In the genomic region with DNA sequence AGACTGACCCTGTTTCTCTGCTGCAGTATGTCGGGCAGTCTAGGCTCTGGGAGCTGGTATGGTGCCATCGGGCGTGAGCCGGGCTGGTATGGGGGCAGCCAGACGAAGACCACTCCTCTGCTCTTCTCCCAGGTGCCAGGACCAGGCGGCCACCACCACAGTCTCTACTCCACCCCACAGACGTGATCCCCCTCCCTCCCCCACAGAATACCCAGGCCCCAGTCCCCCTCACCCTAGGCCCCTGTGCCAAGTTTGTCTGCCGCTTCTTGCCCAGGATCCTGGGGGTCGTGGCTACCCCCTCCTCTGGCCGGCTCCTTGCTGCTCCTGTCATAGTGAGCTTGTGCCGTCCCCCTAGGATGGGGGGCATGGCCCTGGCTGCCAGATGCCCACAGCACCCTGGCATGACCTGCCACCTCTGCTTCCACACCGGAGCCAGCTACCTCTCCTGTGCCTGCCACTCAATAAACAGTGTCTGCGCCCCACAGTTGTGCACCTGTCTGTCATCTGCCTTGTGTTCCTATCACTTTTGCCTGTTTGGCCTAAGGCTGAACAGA, we compare ENCODE assay signal across 31 cellular contexts. TPM values are rescaled to one million over a fixed set of nuclear protein-coding genes. Genes with fewer than 3 reads are reported as not detected.
"Had no signal": no experiment of that assay in that cellular context is flagged by ENCODE, and none has a peak within 500 bp of the region (broad histone marks: within the 10 kb centered on the region; RNA-seq: fewer than 3 reads in every experiment).

No MANE protein-coding gene starts in this region.

- H3K4me3 Mint-ChIP-seq: activated CD8-positive, alpha-beta T cell treated with anti-CD3 and anti-CD28 coated beads, Interleukin-2, amount 10 ng/mL, durations not matched to agents 7 days and 5 days; activated naive CD8-positive, alpha-beta T cell; activated T-helper 1 cell treated with anti-CD3 and anti-CD28 coated beads, Interleukin-12 subunit alpha, Interleukin-12 subunit beta, Interleukin-2, Interleukin-4 antibody, amounts not matched to agents 30 ng/mL and 10 ng/mL and 1 ng/mL, durations not matched to agents 14 hours and 24 hours and 36 hours; WTC11 had no signal

- H3K27ac ChIP-seq: brain microvascular endothelial cell, cardiac muscle cell, KMS-11, Peyer's patch had no signal

- H3K9ac ChIP-seq: KMS-11 had no signal

- H3K4me2 ChIP-seq: KMS-11 had no signal

- H3K36me3 ChIP-seq: brain microvascular endothelial cell, cardiac muscle cell, Peyer's patch had no signal

- DNase-seq: activated CD4-positive, alpha-beta T cell treated with anti-CD3 and anti-CD28 coated beads for 48 hours; activated CD4-positive, alpha-beta T cell treated with anti-CD3 and anti-CD28 coated beads, Interleukin-2, amount 50 U/mL, for 4 hours; activated CD4-positive, CD25-positive, alpha-beta regulatory T cell treated with anti-CD3 and anti-CD28 coated beads, Interleukin-2, amount 50 U/mL, for 72 hours; activated CD8-positive, alpha-beta memory T cell treated with anti-CD3 and anti-CD28 coated beads, Interleukin-2, amount 50 U/mL, for 48 hours; activated CD8-positive, alpha-beta T cell treated with anti-CD3 and anti-CD28 coated beads, Interleukin-2, amount 10 ng/mL, durations not matched to agents 7 days and 5 days; activated effector memory CD4-positive, alpha-beta T cell treated with Interleukin-2 at 50 U/mL for 16 hours; activated naive CD4-positive, alpha-beta T cell treated with Interleukin-2 at 50 U/mL for 16 hours; activated T-cell treated with anti-CD3 and anti-CD28 coated beads, Interleukin-2, amount 50 U/mL, for 1 hour; amygdala; brain microvascular endothelial cell; MV-4-11; NCI-H1092 treated with DMSO at 0.1 percent for 48 hours; NCI-H1417 treated with DMSO at 0.1 percent for 48 hours; NCI-H1694; NCI-H2029 treated with DMSO at 0.1 percent for 48 hours; NCI-H345; NCI-H510A treated with DMSO at 0.1 percent for 48 hours; NCI-H69; NK-92 treated with Interleukin-12 subunit alpha and Interleukin-12 subunit beta, amount 100 ng/mL, for 24 hours; Peyer's patch; SHP77 treated with DMSO at 0.1 percent for 48 hours; T-helper 9 cell had no signal

- H3K36me3 Mint-ChIP-seq: activated naive CD8-positive, alpha-beta T cell; WTC11 had no signal

- H3K9me3 ChIP-seq: Peyer's patch had no signal

- ATAC-seq: activated CD8-positive, alpha-beta T cell treated with anti-CD3 and anti-CD28 coated beads, Interleukin-2, amount 10 ng/mL, durations not matched to agents 7 days and 5 days; WTC11 had no signal

- H3K9me3 Mint-ChIP-seq: activated T-helper 1 cell treated with anti-CD3 and anti-CD28 coated beads, Interleukin-12 subunit alpha, Interleukin-12 subunit beta, Interleukin-2, Interleukin-4 antibody, amounts not matched to agents 30 ng/mL and 10 ng/mL and 1 ng/mL, durations not matched to agents 14 hours and 24 hours and 36 hours; T-helper 1 cell treated with Interleukin-12 subunit alpha and Interleukin-12 subunit beta and Interleukin-4 antibody, amounts not matched to agents 30 μg/mL and 1 μg/mL, for 36 hours; WTC11 had no signal

- H3K4me3 ChIP-seq: cardiac muscle cell, Peyer's patch had no signal

- H3K27ac Mint-ChIP-seq: activated CD8-positive, alpha-beta T cell treated with anti-CD3 and anti-CD28 coated beads, Interleukin-2, amount 10 ng/mL, durations not matched to agents 7 days and 5 days; activated naive CD8-positive, alpha-beta T cell; activated T-helper 1 cell treated with anti-CD3 and anti-CD28 coated beads, Interleukin-12 subunit alpha, Interleukin-12 subunit beta, Interleukin-2, Interleukin-4 antibody, amounts not matched to agents 30 ng/mL and 10 ng/mL and 1 ng/mL, durations not matched to agents 14 hours and 24 hours and 36 hours; T-helper 1 cell treated with Interleukin-12 subunit alpha and Interleukin-12 subunit beta and Interleukin-4 antibody, amounts not matched to agents 30 μg/mL and 1 μg/mL, for 36 hours; WTC11 had no signal

RNA-seq across cellular contexts. Expression of a gene that starts 2.0 kb away (rescaled TPM):
- total RNA-seq: activated CD8-positive, alpha-beta T cell treated with anti-CD3 and anti-CD28 coated beads, Interleukin-2, amount 10 ng/mL, durations not matched to agents 7 days and 5 days; cardiac muscle cell; MCF 10A; Peyer's patch; SK-MEL-5 had no signal
- polyA plus RNA-seq: cardiac muscle cell had no signal

RNA-seq across cellular contexts. Expression of a gene that starts 11.1 kb away (rescaled TPM):
- total RNA-seq: activated CD8-positive, alpha-beta T cell treated with anti-CD3 and anti-CD28 coated beads, Interleukin-2, amount 10 ng/mL, durations not matched to agents 7 days and 5 days; astrocyte; cardiac muscle cell had no signal
